In the genomic region with DNA sequence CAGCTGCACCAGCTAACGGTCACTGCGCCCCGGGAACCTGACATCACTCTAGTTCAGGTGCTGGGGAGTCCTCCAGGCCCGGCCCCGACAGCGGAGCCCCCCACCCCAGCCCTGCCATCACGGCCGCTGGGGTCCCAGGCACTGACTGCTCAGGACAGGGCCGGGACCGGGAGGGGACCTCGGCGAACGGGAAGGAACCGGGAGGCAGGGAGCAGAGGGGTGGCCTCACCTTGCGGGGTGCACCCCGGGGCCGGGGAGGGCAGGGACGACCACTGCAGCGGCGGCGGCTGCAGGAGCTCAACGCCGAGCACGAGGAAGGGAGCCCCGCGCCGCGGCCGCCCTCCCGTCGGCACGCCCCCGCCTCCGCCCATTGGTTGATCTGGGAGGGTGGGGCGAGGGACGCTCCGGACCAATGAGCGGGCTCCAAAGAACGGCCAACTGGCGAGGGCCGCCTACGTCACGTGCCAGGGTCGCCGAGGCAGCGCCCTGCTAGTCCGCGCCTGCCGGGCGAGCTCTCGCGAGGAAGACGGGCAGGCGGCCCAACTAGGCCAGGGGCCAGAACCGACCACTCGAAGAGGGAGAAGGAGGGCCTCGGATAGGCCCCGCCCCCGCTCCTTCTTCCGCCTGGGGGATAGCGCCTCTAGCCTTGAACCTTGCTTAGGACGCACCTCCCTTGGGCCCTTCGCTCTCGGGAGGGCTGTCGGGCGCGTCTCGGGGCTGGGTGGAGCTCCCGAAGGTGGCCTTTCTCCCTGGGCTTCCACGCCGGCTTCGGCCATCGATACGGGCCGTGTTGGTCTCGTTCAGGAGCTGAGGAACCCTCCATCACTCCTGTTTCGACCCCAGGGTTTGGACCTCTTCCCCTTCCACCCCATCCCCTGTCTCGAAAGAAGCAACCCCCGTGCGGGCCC, we compare ENCODE assay signal across 8 cellular contexts. TPM values are rescaled to one million over a fixed set of nuclear protein-coding genes. Genes with fewer than 3 reads are reported as not detected.
DNase-seq lines count a peak whose midpoint lies in the region; ATAC-seq and TF ChIP-seq lines count a peak whose summit lies in the region.

A gene (minus strand): TSS at position 320 of the 908 bp plus-strand sequence. CDS start 7,653 bp downstream, outside the sequence.

- no TSS peak for BruUV-seq in Caco-2 (replicated peaks; lab: Mats Ljungman, UMichigan)

- CTCF ChIA-PET in Caco-2 (lab: Charles Lee): interaction anchor here (0.7 to 3.8 kb wide), 21 partner anchors 11 to 409 kb away, joined by 3 to 49 read pairs (median 9); a partner anchor contains a TSS

- POLR2A ChIA-PET in Caco-2 (lab: Charles Lee): interaction anchor here (0.5 to 1.9 kb wide), 10 partner anchors 13 to 91 kb away, joined by 3 to 11 read pairs (median 5); a partner anchor contains a TSS

- DNase-seq in Caco-2 (peak; percentile 99), HT1080 (ENCODE audit: low read depth) (peak; percentile 98), NOMO-1 treated with DMSO at 0.1 percent for 48 hours (lab: John Stamatoyannopoulos, UW; ENCODE audit: unreplicated experiment) (peak; percentile 98), lung microvascular endothelial cell (ENCODE audit: low read depth in 2 of 2) (peak; percentile 99)
- peak; percentile 91 to 94 for DNase-seq in activated CD8-positive, alpha-beta memory T cell treated with anti-CD3 and anti-CD28 coated beads for 4 hours (ENCODE audit: low read depth in 2 of 2)
- peak; percentile 91 to 96 (median 93) for DNase-seq in effector memory CD4-positive, alpha-beta T cell
- peak; percentile 96 to 97 (median 97) for DNase-seq in stimulated activated CD4-positive, alpha-beta T cell treated with anti-CD3 and anti-CD28 coated beads, TNF-alpha, amount 100 ng/mL, for 48 hours (ENCODE audit: low read depth in 3 of 3)

- peak within 1 kb of the TSS; percentile 99 for H3K27ac ChIP-seq in effector memory CD4-positive, alpha-beta T cell (ENCODE audit: insufficient read depth, low read length, poor library complexity, severe bottlenecking)

- H3K4me3 ChIP-seq in Caco-2 (ENCODE audit: low read depth, low read length): peak within 1 kb of the TSS; percentile 91
- peak within 1 kb of the TSS; percentile 75 for H3K4me3 ChIP-seq in effector memory CD4-positive, alpha-beta T cell (ENCODE audit: insufficient read depth, low read depth, low read length, poor library complexity, severe bottlenecking)

- H3K4me3 Mint-ChIP-seq in Caco-2 (ENCODE audit: unreplicated experiment): peak within 1 kb of the TSS; percentile 90

- TF ChIP-seq CTCF in Caco-2 (IDR thresholded peaks at IDR 0.05; ENCODE audit: insufficient read depth in 1 of 2, low read depth in 1 of 2, low read length in 1 of 2, severe bottlenecking in 1 of 2, unreplicated experiment in 1 of 2): peak in 1 of 2 experiments; percentile 29

- intact Hi-C loops in Caco-2 (cut with micrococcal nuclease; ENCODE audit: unreplicated experiment): loop anchor here (1.0 to 2.0 kb wide), 4 partner anchors 14 to 91 kb away; a partner anchor contains a TSS

- H3K4me1 Mint-ChIP-seq in Caco-2 (ENCODE audit: low read depth, unreplicated experiment): peaks cover 7% of the 10 kb centered on the region

- H3K9me3 Mint-ChIP-seq in Caco-2 (ENCODE audit: unreplicated experiment): no peaks in the 10 kb centered on the region

- H3K27me3 ChIP-seq in Caco-2 (replicated peaks; ENCODE audit: control insufficient read depth, insufficient read depth, low read length): no peaks in the 10 kb centered on the region
- no peaks in the 10 kb centered on the region for H3K27me3 ChIP-seq in effector memory CD4-positive, alpha-beta T cell (replicated peaks; ENCODE audit: control insufficient read depth, insufficient read depth, low read length, poor library complexity, severe bottlenecking)

- H3K9me3 ChIP-seq in Caco-2: no peaks in the 10 kb centered on the region
- H3K9me3 ChIP-seq in effector memory CD4-positive, alpha-beta T cell (ENCODE audit: control insufficient read depth, low read length): no peaks in the 10 kb centered on the region

- peaks cover 8% of the 10 kb centered on the region for H3K36me3 Mint-ChIP-seq in Caco-2 (ENCODE audit: insufficient read depth, unreplicated experiment)

- no peaks in the 10 kb centered on the region for H3K27me3 Mint-ChIP-seq in Caco-2 (ENCODE audit: insufficient read depth, unreplicated experiment)

- H3K4me1 ChIP-seq in Caco-2: peaks cover 11% of the 10 kb centered on the region
- peaks cover 27% of the 10 kb centered on the region for H3K4me1 ChIP-seq in effector memory CD4-positive, alpha-beta T cell (ENCODE audit: control insufficient read depth, insufficient read depth, low read length, poor library complexity, severe bottlenecking)

- ATAC-seq in GM21360 (IDR thresholded peaks at IDR 0.05; ENCODE audit: unreplicated experiment): peak; percentile 93

- peak within 1 kb of the TSS; percentile 90 for H3K27ac Mint-ChIP-seq in Caco-2 (ENCODE audit: unreplicated experiment)

- no peaks in the 10 kb centered on the region for H3K36me3 ChIP-seq in Caco-2 (ENCODE audit: control insufficient read depth, insufficient read depth, low read length)
- no peaks in the 10 kb centered on the region for H3K36me3 ChIP-seq in effector memory CD4-positive, alpha-beta T cell (ENCODE audit: control insufficient read depth, insufficient read depth, low read length)

RNA-seq across cellular contexts. Expression of the gene that starts here (rescaled TPM):
- total RNA-seq in Caco-2 (2022): 54.7 and 56.1 TPM in 2 replicates
- 144 and 171 TPM in 2 replicates for total RNA-seq in HT1080 (2014; rRNA removed; shearing (Covaris generic))
- 71.1 and 89.2 TPM in 2 replicates for polyA plus RNA-seq in HT1080 (2015; cell fraction: cytosol; rRNA removed)
- 22.9 and 25.0 TPM in 2 replicates for polyA plus RNA-seq in HT1080 (2015; cell fraction: nucleus; rRNA removed)
- 10.3 and 19.2 TPM in 2 replicates for total RNA-seq in lung microvascular endothelial cell

Comparison
In these comparisons a context has a peak if more than half of its experiments do, and no peak if none do; other contexts are left out.
1. Peak in every context shown above with its lines: DNase-seq, ATAC-seq, H3K4me3 ChIP-seq and H3K27ac ChIP-seq.